10 cellular contexts compared by ENCODE assay signal in genomic region chr1:39625462-39626273, GRCh38. TPM values are rescaled to one million over a fixed set of nuclear protein-coding genes. Genes with fewer than 3 reads are reported as not detected.
DNase-seq lines count a peak whose midpoint lies in the region; TF ChIP-seq lines count a peak whose summit lies in the region.
"Had no signal": no experiment of that assay in that cellular context is flagged by ENCODE, and none has a peak within 500 bp of the region (broad histone marks: within the 10 kb centered on the region; RNA-seq: fewer than 3 reads in every experiment).

No MANE protein-coding gene starts in this region.

- H3K18ac ChIP-seq in trophoblast cell (ENCODE audit: low read length) = no peak overlapping the region

- peaks cover 33% of the 10 kb centered on the region for H3K36me3 Mint-ChIP-seq in chondrocyte (ENCODE audit: low read depth)
- H3K36me3 Mint-ChIP-seq: CD8-positive, alpha-beta memory T cell had no signal

- peak overlapping the region; percentile 95 for H3K27ac Mint-ChIP-seq in chondrocyte (ENCODE audit: unreplicated experiment)
- H3K27ac Mint-ChIP-seq: CD8-positive, alpha-beta memory T cell had no signal

- no peak overlapping the region for H3K4me2 ChIP-seq in trophoblast cell (ENCODE audit: low read length)

- H4K8ac ChIP-seq in trophoblast cell (ENCODE audit: low read depth, low read length) = no peak overlapping the region

- H4K91ac ChIP-seq in trophoblast cell (ENCODE audit: low read depth, low read length) = no peak overlapping the region

- H3K79me1 ChIP-seq in trophoblast cell (ENCODE audit: low read length) = no peaks in the 10 kb centered on the region

- peak overlapping the region; percentile 52 for H3K4me3 Mint-ChIP-seq in chondrocyte (ENCODE audit: unreplicated experiment)
- H3K4me3 Mint-ChIP-seq: CD8-positive, alpha-beta memory T cell had no signal

- intact Hi-C loops in sigmoid colon (cut with DNase I) = no loop called here

- no peaks in the 10 kb centered on the region for H3K27me3 Mint-ChIP-seq in chondrocyte (ENCODE audit: low read depth)

- H3K4ac ChIP-seq in trophoblast cell (ENCODE audit: low read depth, low read length) = no peak overlapping the region

- H3K9me3 ChIP-seq in sigmoid colon (no peaks in the 10 kb centered on the region), trophoblast cell (ENCODE audit: insufficient read depth, low read depth, low read length) (peaks cover 5% of the 10 kb centered on the region)
- H3K9me3 ChIP-seq: neutrophil had no signal

- H3K27me3 ChIP-seq in sigmoid colon (no peaks in the 10 kb centered on the region), trophoblast cell (ENCODE audit: insufficient read depth, low read length) (peaks cover 2% of the 10 kb centered on the region)
- H3K27me3 ChIP-seq: neutrophil had no signal

- H2AFZ ChIP-seq in trophoblast cell (ENCODE audit: insufficient read depth, low read length, poor library complexity) = no peak overlapping the region

- H3K9me3 Mint-ChIP-seq in chondrocyte (ENCODE audit: low read depth) = no peaks in the 10 kb centered on the region
- H3K9me3 Mint-ChIP-seq: CD8-positive, alpha-beta memory T cell had no signal

- H3K27ac ChIP-seq in sigmoid colon (peak overlapping the region; percentile 55 to 57 (median 55)), trophoblast cell (ENCODE audit: low read depth, low read length) (no peak overlapping the region)
- H3K27ac ChIP-seq: neutrophil had no signal

- H3K23ac ChIP-seq in trophoblast cell (ENCODE audit: low read length) = no peak overlapping the region

- no peak overlapping the region for H2AK5ac ChIP-seq in trophoblast cell (ENCODE audit: low read length)

- H3K79me2 ChIP-seq in trophoblast cell (ENCODE audit: control insufficient read depth, insufficient read depth, low read length, poor library complexity) = no peaks in the 10 kb centered on the region

- no peak overlapping the region for H3K9ac ChIP-seq in trophoblast cell (ENCODE audit: low read length)

- H4K12ac ChIP-seq in trophoblast cell (ENCODE audit: low read depth, low read length) = no peak overlapping the region

- peaks cover 57% of the 10 kb centered on the region for H3K4me1 Mint-ChIP-seq in chondrocyte (ENCODE audit: low read depth)
- H3K4me1 Mint-ChIP-seq: CD8-positive, alpha-beta memory T cell had no signal

- H2BK12ac ChIP-seq in trophoblast cell (ENCODE audit: low read length) = no peak overlapping the region

- TF ChIP-seq EP300 in sigmoid colon (IDR thresholded peaks at IDR 0.05) = peak in 2 of 4 donors; percentile 52 to 65

- TF ChIP-seq CTCF in chondrocyte (IDR thresholded peaks at IDR 0.05) (no peak), sigmoid colon (IDR thresholded peaks at IDR 0.05) (no peak)

- H3K14ac ChIP-seq in trophoblast cell (ENCODE audit: low read length) = no peak overlapping the region

- H3K36me3 ChIP-seq in sigmoid colon (no peaks in the 10 kb centered on the region), trophoblast cell (ENCODE audit: control insufficient read depth in 1 of 2, insufficient read depth in 2 of 2, low read length in 2 of 2) (no peaks in the 10 kb centered on the region)
- H3K36me3 ChIP-seq: neutrophil had no signal

- DNase-seq in GM03348 (ENCODE audit: low spot score) (peak; percentile 74), chondrocyte (ENCODE audit: low spot score) (no peak), islet precursor cell (peak; percentile 80), sigmoid colon (peak; percentile 95), dermis blood vessel endothelial cell (no peak), GM19238 (ENCODE audit: insufficient read length, low spot score) (no peak), trophoblast cell (no peak)
- no peak for DNase-seq in activated effector memory CD4-positive, alpha-beta T cell treated with anti-CD3 and anti-CD28 coated beads, Interleukin-2, amount 50 U/mL, for 16 hours
- DNase-seq: CD8-positive, alpha-beta memory T cell had no signal

- H2BK120ac ChIP-seq in trophoblast cell (ENCODE audit: insufficient read depth, low read length, poor library complexity) = no peak overlapping the region

- H3K4me1 ChIP-seq in sigmoid colon (peaks cover 0 to 10% (median 0%) of the 10 kb centered on the region in 4 donors), trophoblast cell (ENCODE audit: control insufficient read depth in 1 of 2, insufficient read depth in 2 of 2, low read length in 2 of 2) (peaks cover 0 to 7% of the 10 kb centered on the region in 2 experiments)

- H3K4me3 ChIP-seq in sigmoid colon (no peak overlapping the region), trophoblast cell (ENCODE audit: low read depth, low read length) (no peak overlapping the region)

- TF ChIP-seq POLR2A in sigmoid colon (IDR thresholded peaks at IDR 0.05) = no peak

- 78 to 83% methylated on average over 11 of the region's 11 CpGs for WGBS in sigmoid colon, 2 donors
- no CpG with 5 or more reads among the region's 11 CpGs for WGBS in trophoblast cell (ENCODE audit: extremely low coverage, insufficient coverage, insufficient read length)

- H2BK5ac ChIP-seq in trophoblast cell (ENCODE audit: low read depth, low read length, poor library complexity) = no peak overlapping the region

RNA-seq across cellular contexts. Expression of gene HEYL, which starts 13.8 kb away (rescaled TPM):
- 11.8 to 65.1 TPM (median 63.2 TPM) in 3 replicates for total RNA-seq in chondrocyte
- total RNA-seq in sigmoid colon = 10 to 100 TPM in 1 of 4 donors, 1 to 10 TPM in 3; 1.6 to 14.7 (median 4.0) TPM
- polyA plus RNA-seq in sigmoid colon = 1 to 10 TPM in 2 of 3 donors, under 1 TPM in 1; 0.92 to 2.5 (median 1.2) TPM
- total RNA-seq in dermis blood vessel endothelial cell = under 0.01 and 0.14 TPM in 2 replicates
- polyA plus RNA-seq in trophoblast cell (2013) = 0.26 and 0.32 TPM in 2 replicates
- polyA plus RNA-seq: CD8-positive, alpha-beta memory T cell had no signal

RNA-seq across cellular contexts. Expression of gene NT5C1A, which starts 46.2 kb away (rescaled TPM):
- total RNA-seq in chondrocyte = 0.31 to 0.32 TPM in 2 of 3 replicates, not detected in the other
- total RNA-seq in sigmoid colon = not detected
- under 1 TPM in 1 of 3 donors, not detected in 2; 0.06 TPM for polyA plus RNA-seq in sigmoid colon
- not detected in 2 replicates for total RNA-seq in dermis blood vessel endothelial cell
- not detected in 2 replicates for polyA plus RNA-seq in trophoblast cell (2013)
- total RNA-seq: CD8-positive, alpha-beta memory T cell had no signal
- polyA plus RNA-seq: CD8-positive, alpha-beta memory T cell had no signal

RNA-seq across cellular contexts. Expression of gene PABPC4, which starts 49.1 kb away (rescaled TPM):
- total RNA-seq in chondrocyte (240 to 256 TPM (median 243 TPM) in 3 replicates), sigmoid colon (100 to 1,000 TPM in 3 of 4 donors, 10 to 100 TPM in 1; 95.8 to 181 (median 127) TPM), dermis blood vessel endothelial cell (152 and 323 TPM in 2 replicates)
- polyA plus RNA-seq in sigmoid colon = 10 to 100 TPM; 37.9 to 76.7 (median 69.1) TPM
- polyA plus RNA-seq in trophoblast cell (2013) = 159 and 165 TPM in 2 replicates

Comparison
In these comparisons a context has a peak if more than half of its experiments do, and no peak if none do; other contexts are left out.
1. DNase-seq: peak in GM03348 (single experiment), islet precursor cell (single experiment) and sigmoid colon (single experiment); none in chondrocyte (single experiment), dermis blood vessel endothelial cell (single experiment), activated effector memory CD4-positive, alpha-beta T cell treated with anti-CD3 and anti-CD28 coated beads, Interleukin-2, amount 50 U/mL, for 16 hours (single experiment), GM19238 (single experiment) and trophoblast cell (0 of 2).